Comparison of ENCODE assay signal across 20 cellular contexts in genomic region chr10:3277566-3277965, GRCh38.
"Had no signal": no experiment of that assay in that cellular context is flagged by ENCODE, and none has a peak within 500 bp of the region (broad histone marks: within the 10 kb centered on the region; RNA-seq: fewer than 3 reads in every experiment).

No MANE protein-coding gene starts in this region.

- H3K27ac Mint-ChIP-seq: progenitor cell of endocrine pancreas; stimulated activated memory B cell treated with anti-CD40 and anti-IgM and Interleukin-4, amounts not matched to agents 10 μg/mL and 1 μg/mL and 100 μg/mL, for 72 hours; type B pancreatic cell had no signal

- H3K36me3 Mint-ChIP-seq: naive thymus-derived CD4-positive, alpha-beta T cell; stimulated activated memory B cell treated with anti-CD40 and anti-IgM and Interleukin-4, amounts not matched to agents 10 μg/mL and 1 μg/mL and 100 μg/mL, for 72 hours; type B pancreatic cell had no signal

- H3K4me3 Mint-ChIP-seq: naive thymus-derived CD4-positive, alpha-beta T cell; nephron; stimulated activated memory B cell treated with anti-CD40 and anti-IgM and Interleukin-4, amounts not matched to agents 10 μg/mL and 1 μg/mL and 100 μg/mL, for 72 hours; stimulated activated naive CD8-positive, alpha-beta T cell treated with anti-CD3 and anti-CD28 coated beads, Interleukin-15, amount 100 ng/mL, for 72 hours; type B pancreatic cell had no signal

- ATAC-seq: left colon; mucosa of descending colon; naive thymus-derived CD4-positive, alpha-beta T cell; stimulated activated memory B cell treated with anti-CD40 and anti-IgM and Interleukin-4, amounts not matched to agents 10 μg/mL and 1 μg/mL and 100 μg/mL, for 72 hours; stimulated activated naive CD8-positive, alpha-beta T cell treated with anti-CD3 and anti-CD28 coated beads, Interleukin-15, amount 100 ng/mL, for 72 hours had no signal

- H3K4me1 Mint-ChIP-seq: naive thymus-derived CD4-positive, alpha-beta T cell; stimulated activated memory B cell treated with anti-CD40 and anti-IgM and Interleukin-4, amounts not matched to agents 10 μg/mL and 1 μg/mL and 100 μg/mL, for 72 hours; stimulated activated naive CD8-positive, alpha-beta T cell treated with anti-CD3 and anti-CD28 coated beads, Interleukin-15, amount 100 ng/mL, for 72 hours had no signal

- DNase-seq: hippocampal formation; kidney; left colon; left ventricle myocardium inferior; midbrain; mucosa of descending colon; naive thymus-derived CD4-positive, alpha-beta T cell; ovary; right lobe of liver; stimulated activated CD4-positive, alpha-beta T cell treated with anti-CD3 and anti-CD28 coated beads, Interleukin-1b, Interleukin-23, amount 100 ng/mL, for 48 hours; stimulated activated CD4-positive, alpha-beta T cell treated with anti-CD3 and anti-CD28 coated beads, Interleukin-2, amount 100 ng/mL, for 48 hours; stimulated activated CD4-positive, alpha-beta T cell treated with anti-CD3 and anti-CD28 coated beads, Interleukin-4, amount 100 ng/mL, for 4 hours; stimulated activated CD8-positive, alpha-beta memory T cell treated with anti-CD3 and anti-CD28 coated beads, Interleukin-4, amount 100 ng/mL, for 48 hours; stimulated activated naive CD4-positive, alpha-beta T cell treated with Interleukin-2 at 50 U/mL for 16 hours; stimulated activated naive CD8-positive, alpha-beta T cell treated with anti-CD3 and anti-CD28 coated beads, Interleukin-15, amount 100 ng/mL, for 72 hours; substantia nigra had no signal

- H3K9me3 Mint-ChIP-seq: stimulated activated naive CD8-positive, alpha-beta T cell treated with anti-CD3 and anti-CD28 coated beads, Interleukin-15, amount 100 ng/mL, for 72 hours had no signal
